29 cellular contexts compared by ENCODE assay signal in the genomic region with DNA sequence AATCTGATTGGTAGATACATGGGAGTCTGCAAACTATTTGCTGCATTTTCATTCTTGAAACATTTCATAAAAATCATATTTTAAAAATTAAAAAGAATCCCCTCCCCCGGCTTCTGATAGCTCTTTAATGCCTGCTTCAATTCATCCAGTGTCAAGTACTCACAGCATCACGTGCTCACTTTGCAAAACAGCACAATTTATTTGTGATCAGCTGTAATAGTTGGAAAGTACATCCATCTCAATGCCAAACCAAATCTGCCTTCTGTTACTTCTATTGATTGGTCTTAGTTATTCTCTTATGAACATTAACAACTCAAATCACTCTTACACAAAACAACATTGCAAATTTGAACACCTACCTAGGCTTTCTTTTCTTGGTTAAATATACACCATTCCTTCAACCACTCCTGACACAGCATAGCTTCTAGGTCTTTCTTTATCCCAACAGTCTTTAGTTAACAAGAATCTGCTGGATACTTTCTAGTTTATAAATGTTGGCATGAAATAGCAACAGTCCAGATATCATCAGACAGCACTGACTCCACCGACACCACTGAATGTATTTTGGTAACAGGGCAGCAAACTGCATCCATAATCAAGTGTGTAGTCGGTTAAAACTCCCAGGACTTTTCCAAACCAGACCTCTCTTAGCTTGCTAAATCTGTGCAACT.
"Had no signal": no experiment of that assay in that cellular context is flagged by ENCODE, and none has a peak within 500 bp of the region (broad histone marks: within the 10 kb centered on the region; RNA-seq: fewer than 3 reads in every experiment).

No MANE protein-coding gene starts in this region.

- FAIRE-seq: keratinocyte, urothelium cell line had no signal

- H3K9me3 ChIP-seq: left lung, lower lobe of right lung, pancreas, prostate gland, stomach, thoracic aorta, tibial artery, upper lobe of right lung had no signal

- H3K27me3 ChIP-seq: left lung, pancreas, stomach, tibial artery, upper lobe of right lung had no signal

- H3K4me3 ChIP-seq: left lung, lower lobe of right lung, pancreas, prostate gland, skin epidermis, stomach, thoracic aorta, tibial artery, upper lobe of right lung had no signal

- H3K36me3 ChIP-seq: pancreas, prostate gland had no signal

- H3K27ac Mint-ChIP-seq: nephron; stimulated activated naive B cell treated with anti-CD40 and anti-IgM and Interleukin-4, amounts not matched to agents 10 μg/mL and 1 μg/mL and 100 μg/mL, for 72 hours had no signal

- H3K9me3 Mint-ChIP-seq: naive thymus-derived CD8-positive, alpha-beta T cell; nephron; neural crest cell had no signal

- ATAC-seq: left cardiac atrium; left lung; lower lobe of right lung; naive thymus-derived CD8-positive, alpha-beta T cell; pancreas; sciatic nerve; stimulated activated naive B cell treated with anti-CD40 and anti-IgM and Interleukin-4, amounts not matched to agents 10 μg/mL and 1 μg/mL and 100 μg/mL, for 72 hours; stimulated activated naive CD8-positive, alpha-beta T cell treated with anti-CD3 and anti-CD28 coated beads, Interleukin-15, Interleukin-2, amounts not matched to agents 100 U/mL and 50 U/mL, for 24 hours; upper lobe of right lung had no signal

- H3K27ac ChIP-seq: left lung, lower lobe of right lung, pancreas, skin epidermis, stomach, thoracic aorta, tibial artery, upper lobe of right lung had no signal

- DNase-seq: hippocampal formation; kidney glomerular epithelial cell; left cardiac atrium; left lung; lower lobe of right lung; mammary epithelial cell; mesenchymal stem cell; naive thymus-derived CD8-positive, alpha-beta T cell; nucleus accumbens; pancreas; posterior cingulate gyrus; stimulated activated CD4-positive, alpha-beta T cell treated with anti-CD3 and anti-CD28 coated beads, Interleukin-12 subunit alpha, Interleukin-12 subunit beta, amount 100 ng/mL, for 4 hours; stimulated activated CD4-positive, alpha-beta T cell treated with anti-CD3 and anti-CD28 coated beads, Interleukin-15, amount 100 ng/mL, for 24 hours; stimulated activated CD4-positive, alpha-beta T cell treated with anti-CD3 and anti-CD28 coated beads, Interleukin-2, amount 100 ng/mL, for 24 hours; stimulated activated CD4-positive, alpha-beta T cell treated with anti-CD3 and anti-CD28 coated beads, Interleukin-4, amount 100 ng/mL, for 1 hour; stimulated activated naive B cell treated with anti-CD40 and anti-IgM and Interleukin-4, amounts not matched to agents 10 μg/mL and 1 μg/mL and 100 μg/mL, for 72 hours; stimulated activated naive CD8-positive, alpha-beta T cell treated with anti-CD3 and anti-CD28 coated beads, Interleukin-15, Interleukin-2, amounts not matched to agents 100 U/mL and 50 U/mL, for 24 hours; stomach; tibial artery; trophoblast cell; upper lobe of right lung had no signal

- H3K4me1 ChIP-seq: left lung, lower lobe of right lung, pancreas, prostate gland, stomach, tibial artery, upper lobe of right lung had no signal

- H3K27me3 Mint-ChIP-seq: naive thymus-derived CD8-positive, alpha-beta T cell; stimulated activated naive B cell treated with anti-CD40 and anti-IgM and Interleukin-4, amounts not matched to agents 10 μg/mL and 1 μg/mL and 100 μg/mL, for 72 hours had no signal

- H3K4me1 Mint-ChIP-seq: nephron, neural crest cell had no signal

- H3K4me3 Mint-ChIP-seq: naive thymus-derived CD8-positive, alpha-beta T cell; nephron; neural crest cell; stimulated activated naive B cell treated with anti-CD40 and anti-IgM and Interleukin-4, amounts not matched to agents 10 μg/mL and 1 μg/mL and 100 μg/mL, for 72 hours had no signal
